ENCODE assay signal across 8 cellular contexts in the genomic region with DNA sequence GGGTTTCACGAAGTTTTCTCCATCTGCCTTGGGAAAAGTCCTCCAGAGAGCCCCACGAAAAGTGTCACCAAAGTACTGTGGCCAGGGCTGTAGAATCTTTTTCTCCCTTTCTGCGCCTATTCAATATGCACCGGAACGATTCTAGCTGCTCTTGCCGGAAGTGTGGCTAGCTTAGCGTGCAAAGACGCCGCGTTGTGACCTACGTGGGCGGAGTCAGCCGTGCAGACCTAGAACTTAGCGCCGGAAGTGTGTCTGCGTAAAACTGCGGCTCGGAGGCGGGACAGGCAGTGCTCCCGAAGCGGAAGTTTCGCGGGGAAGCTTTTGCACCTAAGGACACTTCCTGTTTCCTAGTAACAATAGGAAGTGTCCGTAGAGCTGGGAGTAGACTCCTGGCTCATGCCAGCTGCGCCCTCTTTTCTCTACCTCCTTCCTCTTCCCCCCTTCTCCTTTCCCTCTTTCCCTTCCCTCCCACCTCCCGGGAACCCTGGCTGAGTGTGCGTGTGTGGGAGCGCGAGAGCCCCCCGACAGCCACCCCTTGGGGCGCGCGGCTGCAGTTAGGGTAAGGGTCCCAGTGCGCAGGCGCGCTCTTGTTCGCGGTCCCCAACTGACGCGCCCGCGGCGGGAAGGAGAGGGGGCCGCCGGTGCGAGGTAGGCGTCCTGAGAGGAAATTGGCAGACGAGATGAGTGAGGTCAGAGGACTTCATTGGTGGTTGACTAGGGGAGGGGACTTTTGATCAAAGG. TPM values are rescaled to one million over a fixed set of nuclear protein-coding genes. Genes with fewer than 3 reads are reported as not detected.
DNase-seq lines count a peak whose midpoint lies in the region; ATAC-seq and TF ChIP-seq lines count a peak whose summit lies in the region.

A gene with protein sequence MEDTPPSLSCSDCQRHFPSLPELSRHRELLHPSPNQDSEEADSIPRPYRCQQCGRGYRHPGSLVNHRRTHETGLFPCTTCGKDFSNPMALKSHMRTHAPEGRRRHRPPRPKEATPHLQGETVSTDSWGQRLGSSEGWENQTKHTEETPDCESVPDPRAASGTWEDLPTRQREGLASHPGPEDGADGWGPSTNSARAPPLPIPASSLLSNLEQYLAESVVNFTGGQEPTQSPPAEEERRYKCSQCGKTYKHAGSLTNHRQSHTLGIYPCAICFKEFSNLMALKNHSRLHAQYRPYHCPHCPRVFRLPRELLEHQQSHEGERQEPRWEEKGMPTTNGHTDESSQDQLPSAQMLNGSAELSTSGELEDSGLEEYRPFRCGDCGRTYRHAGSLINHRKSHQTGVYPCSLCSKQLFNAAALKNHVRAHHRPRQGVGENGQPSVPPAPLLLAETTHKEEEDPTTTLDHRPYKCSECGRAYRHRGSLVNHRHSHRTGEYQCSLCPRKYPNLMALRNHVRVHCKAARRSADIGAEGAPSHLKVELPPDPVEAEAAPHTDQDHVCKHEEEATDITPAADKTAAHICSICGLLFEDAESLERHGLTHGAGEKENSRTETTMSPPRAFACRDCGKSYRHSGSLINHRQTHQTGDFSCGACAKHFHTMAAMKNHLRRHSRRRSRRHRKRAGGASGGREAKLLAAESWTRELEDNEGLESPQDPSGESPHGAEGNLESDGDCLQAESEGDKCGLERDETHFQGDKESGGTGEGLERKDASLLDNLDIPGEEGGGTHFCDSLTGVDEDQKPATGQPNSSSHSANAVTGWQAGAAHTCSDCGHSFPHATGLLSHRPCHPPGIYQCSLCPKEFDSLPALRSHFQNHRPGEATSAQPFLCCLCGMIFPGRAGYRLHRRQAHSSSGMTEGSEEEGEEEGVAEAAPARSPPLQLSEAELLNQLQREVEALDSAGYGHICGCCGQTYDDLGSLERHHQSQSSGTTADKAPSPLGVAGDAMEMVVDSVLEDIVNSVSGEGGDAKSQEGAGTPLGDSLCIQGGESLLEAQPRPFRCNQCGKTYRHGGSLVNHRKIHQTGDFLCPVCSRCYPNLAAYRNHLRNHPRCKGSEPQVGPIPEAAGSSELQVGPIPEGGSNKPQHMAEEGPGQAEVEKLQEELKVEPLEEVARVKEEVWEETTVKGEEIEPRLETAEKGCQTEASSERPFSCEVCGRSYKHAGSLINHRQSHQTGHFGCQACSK (N-terminal part only) (plus strand): TSS at position 350 of the 741 bp plus-strand sequence. CDS start 1,903 bp downstream, outside the sequence.
A gene (minus strand): TSS at position 168 of the 741 bp plus-strand sequence. CDS start 9,781 bp downstream, outside the sequence.

- H3K4me1 Mint-ChIP-seq in activated naive CD4-positive, alpha-beta T cell treated with anti-CD3 and anti-CD28 coated beads for 36 hours (ENCODE audit: low read depth), result peaks cover 31% of the 10 kb centered on the region

- CTCF ChIA-PET in activated naive CD4-positive, alpha-beta T cell treated with anti-CD3 and anti-CD28 coated beads for 36 hours (lab: Charles Lee), result interaction anchor here (1.3 to 1.7 kb wide), 2 partner anchors 19 to 68 kb away, joined by 3 to 6 read pairs; no protein-coding TSS in a partner anchor

- peak within 1 kb of the TSS; percentile 94 for H3K4me3 Mint-ChIP-seq in activated naive CD4-positive, alpha-beta T cell treated with anti-CD3 and anti-CD28 coated beads for 36 hours

- peak within 1 kb of the TSS; percentile 93 for H3K27ac Mint-ChIP-seq in activated naive CD4-positive, alpha-beta T cell treated with anti-CD3 and anti-CD28 coated beads for 36 hours

- TF ChIP-seq CTCF in HFF-Myc (IDR thresholded peaks at IDR 0.05; ENCODE audit: low read depth, low read length, missing control alignments), result no peak
- no peak for TF ChIP-seq CTCF in gastroesophageal sphincter (IDR thresholded peaks at IDR 0.05)
- peak; percentile 28 for TF ChIP-seq CTCF in neutrophil (IDR thresholded peaks at IDR 0.05)

- H3K4me1 ChIP-seq in gastroesophageal sphincter, result peaks cover 5 to 39% (median 17%) of the 10 kb centered on the region in 3 donors
- peaks cover 32 to 37% of the 10 kb centered on the region in 2 experiments for H3K4me1 ChIP-seq in neutrophil (ENCODE audit: control insufficient read depth in 1 of 2, insufficient read depth in 1 of 2, low read depth in 1 of 2, low read length in 1 of 2)

- peaks cover 26% of the 10 kb centered on the region for H3K36me3 Mint-ChIP-seq in activated naive CD4-positive, alpha-beta T cell treated with anti-CD3 and anti-CD28 coated beads for 36 hours (ENCODE audit: low read depth)

- intact Hi-C loops in activated naive CD4-positive, alpha-beta T cell treated with anti-CD3 and anti-CD28 coated beads for 36 hours (cut with micrococcal nuclease), result loop anchor here (1.0 to 10.0 kb wide), 10 partner anchors 20 to 631 kb away; a partner anchor contains a TSS

- no peak for TF ChIP-seq EP300 in gastroesophageal sphincter (IDR thresholded peaks at IDR 0.05)

- H3K27ac ChIP-seq in gastroesophageal sphincter, result peak within 1 kb of the TSS; percentile 95 to 98 (median 96)
- H3K27ac ChIP-seq in neutrophil, result peak within 1 kb of the TSS; percentile 95

- H3K9me3 Mint-ChIP-seq in activated naive CD4-positive, alpha-beta T cell treated with anti-CD3 and anti-CD28 coated beads for 36 hours, result no peaks in the 10 kb centered on the region

- peak; percentile 92 for DNase-seq in GM04503 (ENCODE audit: low read depth)
- DNase-seq in HFF-Myc (ENCODE audit: extremely low read depth, low read depth), result peak; percentile 97
- peak; percentile 99 for DNase-seq in NAMALWA (ENCODE audit: low spot score)
- DNase-seq in SK-N-DZ (ENCODE audit: low spot score), result peak; percentile 99
- peak; percentile 99 for DNase-seq in activated naive CD4-positive, alpha-beta T cell treated with anti-CD3 and anti-CD28 coated beads for 36 hours
- peak; percentile 100 for DNase-seq in superior temporal gyrus (ENCODE audit: extremely low spot score)

- 0 to 2% methylated on average over 13 to 15 of the region's 48 CpGs for WGBS in gastroesophageal sphincter (ENCODE audit: low coverage in 1 of 2), 2 donors

- peak within 1 kb of the TSS; percentile 93 for H3K4me3 ChIP-seq in HFF-Myc (replicated peaks; ENCODE audit: low read depth, low read length)
- H3K4me3 ChIP-seq in gastroesophageal sphincter, result peak within 1 kb of the TSS; percentile 78 to 89
- peak within 1 kb of the TSS; percentile 98 for H3K4me3 ChIP-seq in neutrophil (ENCODE audit: low read depth in 1 of 2, low read length in 1 of 2)

- TF ChIP-seq POLR2A in gastroesophageal sphincter (IDR thresholded peaks at IDR 0.05), result peak; percentile 71 to 76

- H3K36me3 ChIP-seq in gastroesophageal sphincter, result peaks cover 0 to 33% of the 10 kb centered on the region in 2 donors
- peaks cover 32% of the 10 kb centered on the region for H3K36me3 ChIP-seq in neutrophil

- H3K9me3 ChIP-seq in gastroesophageal sphincter (no peaks in the 10 kb centered on the region), neutrophil (no peaks in the 10 kb centered on the region)

- ATAC-seq in gastroesophageal sphincter, result peak; percentile 93

- H3K27me3 ChIP-seq in gastroesophageal sphincter (no peaks in the 10 kb centered on the region), neutrophil (no peaks in the 10 kb centered on the region)

- no peaks in the 10 kb centered on the region for H3K27me3 Mint-ChIP-seq in activated naive CD4-positive, alpha-beta T cell treated with anti-CD3 and anti-CD28 coated beads for 36 hours (ENCODE audit: low read depth)

RNA-seq across cellular contexts. Expression of the first gene that starts in this region (rescaled TPM):
- polyA plus RNA-seq in SK-N-DZ (2014; cell fraction: cytosol; rRNA removed), result 10.7 and 13.6 TPM in 2 replicates
- 15.1 and 17.0 TPM in 2 replicates for polyA plus RNA-seq in SK-N-DZ (2014; cell fraction: nucleus; rRNA removed)
- total RNA-seq in activated naive CD4-positive, alpha-beta T cell treated with anti-CD3 and anti-CD28 coated beads for 36 hours, result 10 to 100 TPM; 16.7 to 17.4 TPM
- total RNA-seq in gastroesophageal sphincter, result 10 to 100 TPM; 10.9 to 16.9 (median 13.6) TPM

RNA-seq across cellular contexts. Expression of the second gene that starts in this region (rescaled TPM):
- 13.9 and 16.2 TPM in 2 replicates for polyA plus RNA-seq in SK-N-DZ (2014; cell fraction: cytosol; rRNA removed)
- polyA plus RNA-seq in SK-N-DZ (2014; cell fraction: nucleus; rRNA removed), result 11.0 and 13.4 TPM in 2 replicates
- total RNA-seq in activated naive CD4-positive, alpha-beta T cell treated with anti-CD3 and anti-CD28 coated beads for 36 hours, result 10 to 100 TPM in 1 of 2 experiments, 1 to 10 TPM in 1; 9.5 to 10.1 TPM
- total RNA-seq in gastroesophageal sphincter, result 10 to 100 TPM in 3 of 4 donors, 1 to 10 TPM in 1; 8.6 to 22.5 (median 12.6) TPM

Comparison
In these comparisons a context has a peak if more than half of its experiments do, and no peak if none do; other contexts are left out.
1. Peak in every context shown above with its lines: DNase-seq, ATAC-seq, H3K4me3 ChIP-seq and H3K27ac ChIP-seq.